ENCODE assay signal across 2 cellular contexts in the genomic region with DNA sequence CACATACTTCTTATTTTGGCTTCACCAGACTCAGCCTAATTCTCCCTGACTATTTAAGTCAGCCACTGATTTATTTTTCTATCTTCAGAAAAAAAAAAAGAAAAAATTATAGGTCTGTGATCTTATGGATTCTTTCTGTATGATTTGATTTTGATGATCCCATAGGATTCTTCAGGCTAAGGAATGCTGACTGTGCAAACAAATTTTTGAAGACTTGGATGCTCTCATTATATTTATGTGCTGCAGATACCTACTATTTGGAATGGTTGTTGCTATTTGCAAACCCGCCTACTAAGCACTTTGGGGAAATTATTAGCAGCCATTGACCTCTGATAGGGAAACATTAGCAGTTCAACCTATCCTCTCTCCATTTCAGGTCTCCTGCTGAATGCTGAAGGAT.
TF ChIP-seq lines count a peak whose summit lies in the region.

No MANE protein-coding gene starts in this region.

TF ChIP-seq in HepG2, 621 proteins besides CTCF, POLR2A, EP300 and RAD21:
- TF ChIP-seq, protein P1, sequence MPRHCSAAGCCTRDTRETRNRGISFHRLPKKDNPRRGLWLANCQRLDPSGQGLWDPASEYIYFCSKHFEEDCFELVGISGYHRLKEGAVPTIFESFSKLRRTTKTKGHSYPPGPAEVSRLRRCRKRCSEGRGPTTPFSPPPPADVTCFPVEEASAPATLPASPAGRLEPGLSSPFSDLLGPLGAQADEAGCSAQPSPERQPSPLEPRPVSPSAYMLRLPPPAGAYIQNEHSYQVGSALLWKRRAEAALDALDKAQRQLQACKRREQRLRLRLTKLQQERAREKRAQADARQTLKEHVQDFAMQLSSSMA (CRISPR knock-in tag; IDR thresholded peaks at IDR 0.05) = no peak
- no peak for TF ChIP-seq MBD4 (IDR thresholded peaks at IDR 0.05; ENCODE audit: borderline replicate concordance, low read length)
- TF ChIP-seq SUZ12 (IDR thresholded peaks at IDR 0.05; ENCODE audit: low read depth, low read length) = no peak
- peak; percentile 90 for TF ChIP-seq MAFF (IDR thresholded peaks at IDR 0.05; ENCODE audit: low read depth, low read length)
- TF ChIP-seq MAFK (conservative IDR thresholded peaks at IDR 0.05 in 1 of 2, IDR thresholded peaks at IDR 0.05 in 1 of 2; ENCODE audit: low read length in 2 of 2) = peak; percentile 89 to 95
- TF ChIP-seq CENPT (CRISPR knock-in tag; IDR thresholded peaks at IDR 0.05; ENCODE audit: low read depth) = no peak

TF ChIP-seq in K562, 482 proteins besides CTCF, POLR2A, EP300 and RAD21:
- TF ChIP-seq MAFK (IDR thresholded peaks at IDR 0.05; ENCODE audit: low read length) (peak; percentile 59; the same call in 1 of the 2 replicates), MAFF (IDR thresholded peaks at IDR 0.05; ENCODE audit: low read length) (peak; percentile 39; the same call in 1 of the 2 replicates), MAFG (tag; conservative IDR thresholded peaks at IDR 0.05) (0 out of 2 replicates have a peak, but pooled peaks have one; percentile 44), CHD4 (IDR thresholded peaks at IDR 0.05; ENCODE audit: insufficient read depth, insufficient replicate concordance, low read depth, low read length, poor library complexity, severe bottlenecking) (no peak), ZNF316 (IDR thresholded peaks at IDR 0.05) (peak; percentile 63)
